ENCODE assay signal across 1 cellular context in the genomic region with DNA sequence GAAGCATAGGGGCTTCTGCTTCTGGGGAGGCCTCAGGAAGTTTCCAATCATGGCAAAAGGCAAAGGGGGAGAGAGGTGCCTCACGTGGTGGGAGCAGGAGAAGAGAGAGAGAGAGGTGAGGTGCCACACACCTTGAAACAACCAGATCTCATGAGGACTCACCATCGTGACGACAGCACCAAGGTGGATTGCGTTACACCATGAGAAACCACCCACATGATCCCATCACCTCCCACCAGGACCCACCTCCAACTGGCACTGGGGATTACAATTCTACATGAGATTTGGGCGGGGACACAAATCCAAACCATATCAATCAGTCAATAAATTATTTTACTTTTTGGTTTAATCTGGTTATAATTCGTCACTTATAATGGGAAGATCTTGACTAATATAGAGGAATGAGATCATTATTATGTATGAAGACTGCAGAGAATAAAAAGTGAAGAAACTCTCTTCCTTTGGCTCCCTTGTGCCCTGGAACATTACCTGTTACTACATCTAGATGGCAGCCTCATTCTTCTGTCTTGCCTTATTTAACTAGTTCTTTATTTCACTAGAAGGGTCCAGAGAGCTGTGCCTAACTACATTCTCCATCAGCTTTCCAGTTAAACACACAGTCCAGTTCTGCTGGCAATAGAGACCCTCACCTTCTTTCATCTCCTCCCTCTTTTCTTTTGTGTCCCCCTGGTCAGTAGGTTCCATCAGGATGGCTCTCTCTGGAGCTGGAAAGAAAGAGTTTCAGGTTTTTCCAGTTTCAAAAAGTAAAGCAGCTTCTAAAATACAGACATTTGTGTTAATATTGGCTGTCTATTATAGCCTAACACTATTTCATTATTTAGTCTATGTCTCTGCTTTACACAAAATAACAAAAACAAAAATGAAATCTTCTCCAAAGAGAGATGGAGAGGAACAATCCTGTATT.
TF ChIP-seq lines count a peak whose summit lies in the region.

No MANE protein-coding gene starts in this region.

TF ChIP-seq in HCT116, 20 proteins besides CTCF, POLR2A, EP300 and RAD21 (continued from another document):
- TF ChIP-seq, protein P1, sequence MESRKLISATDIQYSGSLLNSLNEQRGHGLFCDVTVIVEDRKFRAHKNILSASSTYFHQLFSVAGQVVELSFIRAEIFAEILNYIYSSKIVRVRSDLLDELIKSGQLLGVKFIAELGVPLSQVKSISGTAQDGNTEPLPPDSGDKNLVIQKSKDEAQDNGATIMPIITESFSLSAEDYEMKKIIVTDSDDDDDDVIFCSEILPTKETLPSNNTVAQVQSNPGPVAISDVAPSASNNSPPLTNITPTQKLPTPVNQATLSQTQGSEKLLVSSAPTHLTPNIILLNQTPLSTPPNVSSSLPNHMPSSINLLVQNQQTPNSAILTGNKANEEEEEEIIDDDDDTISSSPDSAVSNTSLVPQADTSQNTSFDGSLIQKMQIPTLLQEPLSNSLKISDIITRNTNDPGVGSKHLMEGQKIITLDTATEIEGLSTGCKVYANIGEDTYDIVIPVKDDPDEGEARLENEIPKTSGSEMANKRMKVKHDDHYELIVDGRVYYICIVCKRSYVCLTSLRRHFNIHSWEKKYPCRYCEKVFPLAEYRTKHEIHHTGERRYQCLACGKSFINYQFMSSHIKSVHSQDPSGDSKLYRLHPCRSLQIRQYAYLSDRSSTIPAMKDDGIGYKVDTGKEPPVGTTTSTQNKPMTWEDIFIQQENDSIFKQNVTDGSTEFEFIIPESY (IDR thresholded peaks at IDR 0.05; ENCODE audit: extremely low read depth, insufficient replicate concordance, low read length) = no peak
- TF ChIP-seq ZFX (IDR thresholded peaks at IDR 0.05) = no peak
- TF ChIP-seq SIN3A (IDR thresholded peaks at IDR 0.05; ENCODE audit: low read depth) = no peak
- no peak for TF ChIP-seq ATF3 (IDR thresholded peaks at IDR 0.05)
